1 cellular context compared by ENCODE assay signal in genomic region chr12:132886529-132887477, GRCh38.
TF ChIP-seq lines count a peak whose summit lies in the region.

No MANE protein-coding gene starts in this region.

TF ChIP-seq in HepG2, 621 proteins besides CTCF, POLR2A, EP300 and RAD21 (continues in another document):
- TF ChIP-seq JUN (CRISPR knock-in tag; IDR thresholded peaks at IDR 0.05) (no peak), SAFB2 (CRISPR knock-in tag; IDR thresholded peaks at IDR 0.05; ENCODE audit: borderline replicate concordance, low read depth) (no peak), ZEB1 (IDR thresholded peaks at IDR 0.05; ENCODE audit: insufficient replicate concordance, low read depth) (no peak), PAWR (CRISPR knock-in tag; IDR thresholded peaks at IDR 0.05; ENCODE audit: borderline replicate concordance) (no peak), ZNF432 (CRISPR knock-in tag; IDR thresholded peaks at IDR 0.05; ENCODE audit: borderline replicate concordance) (no peak), ZNF709 (CRISPR knock-in tag; IDR thresholded peaks at IDR 0.05) (0 out of 2 replicates have a peak, but pooled peaks have one; percentile 29), CAMTA2 (CRISPR knock-in tag; IDR thresholded peaks at IDR 0.05; ENCODE audit: borderline replicate concordance) (no peak), U2AF2 (IDR thresholded peaks at IDR 0.05; ENCODE audit: low read depth, low read length) (no peak), SALL1 (CRISPR knock-in tag; IDR thresholded peaks at IDR 0.05) (0 out of 2 replicates have a peak, but pooled peaks have one; percentile 6), ZNF101 (CRISPR knock-in tag; IDR thresholded peaks at IDR 0.05; ENCODE audit: borderline replicate concordance, low read depth) (no peak), MTA1 (CRISPR knock-in tag; IDR thresholded peaks at IDR 0.05; ENCODE audit: borderline replicate concordance) (no peak), HNF1B (CRISPR knock-in tag; IDR thresholded peaks at IDR 0.05) (no peak), ZBTB37 (CRISPR knock-in tag; IDR thresholded peaks at IDR 0.05) (no peak), KLF6 (CRISPR knock-in tag; IDR thresholded peaks at IDR 0.05) (no peak), ASH2L (IDR thresholded peaks at IDR 0.05; ENCODE audit: insufficient read length, low read depth, low read length) (peak; percentile 68), MXD3 (CRISPR knock-in tag; IDR thresholded peaks at IDR 0.05) (0 out of 2 replicates have a peak, but pooled peaks have one; percentile 10), ZNF225 (CRISPR knock-in tag; IDR thresholded peaks at IDR 0.05) (0 out of 2 replicates have a peak, but pooled peaks have one; percentile 43), ATF6 (CRISPR knock-in tag; conservative IDR thresholded peaks at IDR 0.05) (no peak), CSRNP2 (CRISPR knock-in tag; conservative IDR thresholded peaks at IDR 0.05; ENCODE audit: low read depth) (no peak), ZBTB3 (CRISPR knock-in tag; IDR thresholded peaks at IDR 0.05; ENCODE audit: borderline replicate concordance, low read depth) (no peak), CREB1 (IDR thresholded peaks at IDR 0.05) (no peak), CREB1 (CRISPR knock-in tag; IDR thresholded peaks at IDR 0.05) (no peak), SPEN (CRISPR knock-in tag; IDR thresholded peaks at IDR 0.05; ENCODE audit: low read depth) (no peak; the same call in 1 of the 2 replicates), ZNF280B (CRISPR knock-in tag; IDR thresholded peaks at IDR 0.05; ENCODE audit: borderline replicate concordance) (0 out of 2 replicates have a peak, but pooled peaks have one; percentile 1), FOXO4 (CRISPR knock-in tag; conservative IDR thresholded peaks at IDR 0.05) (0 out of 2 replicates have a peak, but pooled peaks have one; percentile 15), ZNF598 (CRISPR knock-in tag; IDR thresholded peaks at IDR 0.05; ENCODE audit: borderline replicate concordance) (no peak), ZBTB34 (CRISPR knock-in tag; IDR thresholded peaks at IDR 0.05) (no peak), ZMYM2 (CRISPR knock-in tag; IDR thresholded peaks at IDR 0.05) (no peak), ZNF746 (CRISPR knock-in tag; IDR thresholded peaks at IDR 0.05) (no peak), SRY (CRISPR knock-in tag; IDR thresholded peaks at IDR 0.05) (0 out of 2 replicates have a peak, but pooled peaks have one; percentile 44), ZNF547 (CRISPR knock-in tag; IDR thresholded peaks at IDR 0.05) (peak; percentile 12; the same call in 1 of the 2 replicates), AGO1 (IDR thresholded peaks at IDR 0.05; ENCODE audit: low read depth, low read length, poor library complexity, severe bottlenecking) (no peak), XRCC5 (optimal IDR thresholded peaks at IDR 0.05; ENCODE audit: low read length) (no peak), ZNF510 (CRISPR knock-in tag; IDR thresholded peaks at IDR 0.05; ENCODE audit: low read depth) (no peak), ZNF784 (CRISPR knock-in tag; IDR thresholded peaks at IDR 0.05; ENCODE audit: borderline replicate concordance) (0 out of 2 replicates have a peak, but pooled peaks have one; percentile 4), FIP1L1 (IDR thresholded peaks at IDR 0.05; ENCODE audit: borderline replicate concordance, insufficient read depth, low read depth, low read length) (no peak), ZNF263 (CRISPR knock-in tag; IDR thresholded peaks at IDR 0.05) (no peak), DNMT1 (CRISPR knock-in tag; IDR thresholded peaks at IDR 0.05) (no peak), CEBPG (CRISPR knock-in tag; IDR thresholded peaks at IDR 0.05) (no peak), ZNF142 (CRISPR knock-in tag; IDR thresholded peaks at IDR 0.05) (no peak), ZNF337 (CRISPR knock-in tag; IDR thresholded peaks at IDR 0.05; ENCODE audit: borderline replicate concordance, low read depth) (no peak), MEIS1 (CRISPR knock-in tag; IDR thresholded peaks at IDR 0.05; ENCODE audit: borderline replicate concordance) (no peak)
